In the genomic region with DNA sequence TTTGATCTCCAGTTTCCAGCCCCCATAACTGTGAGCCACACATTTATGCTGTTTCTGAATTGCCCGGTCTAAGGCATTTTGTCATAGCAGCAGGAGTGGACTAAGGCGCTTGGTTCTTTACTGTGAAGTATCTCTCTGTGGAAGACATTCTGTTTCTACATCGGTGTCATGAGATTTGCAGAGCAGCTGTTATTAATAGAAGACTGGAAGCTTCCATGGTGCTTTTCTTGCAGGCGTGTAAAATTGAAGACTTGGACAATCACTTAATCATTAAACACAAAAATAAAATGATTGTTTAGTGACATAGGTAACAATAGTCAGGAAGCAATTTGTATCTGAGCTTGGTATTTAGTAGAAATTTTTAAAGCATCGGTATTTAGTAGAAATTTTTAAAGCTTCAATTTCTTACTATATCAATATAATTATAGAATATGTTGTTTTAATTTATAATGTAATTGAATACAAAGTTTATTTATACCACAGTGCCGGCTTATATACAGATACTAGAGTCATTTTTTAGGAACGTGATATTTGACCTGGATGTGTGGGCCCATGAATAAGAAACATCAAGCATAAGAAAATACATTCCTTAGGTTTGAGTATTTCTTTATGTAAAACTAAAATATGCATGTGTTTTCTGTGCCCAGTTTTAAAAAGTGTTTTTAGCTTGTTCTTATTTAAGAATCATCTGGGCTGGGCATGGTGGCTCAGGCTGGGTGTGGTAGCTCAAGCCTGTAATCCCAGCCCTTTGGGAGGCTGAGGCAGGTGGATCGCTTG, we compare ENCODE assay signal across 27 cellular contexts.
"Had no signal": no experiment of that assay in that cellular context is flagged by ENCODE, and none has a peak within 500 bp of the region (broad histone marks: within the 10 kb centered on the region; RNA-seq: fewer than 3 reads in every experiment).

No MANE protein-coding gene starts in this region.

- H3K36me3 ChIP-seq: adrenal gland, ascending aorta, cardiac muscle cell, colonic mucosa, gastrocnemius medialis, left ventricle myocardium inferior, right lobe of liver, uterus had no signal

- DNase-seq: activated CD4-positive, alpha-beta T cell treated with anti-CD3 and anti-CD28 coated beads for 4 hours; activated CD4-positive, alpha-beta T cell treated with anti-CD3 and anti-CD28 coated beads, Interleukin-2, amount 50 U/mL, for 4 hours; activated naive CD4-positive, alpha-beta T cell treated with Interleukin-2 at 50 U/mL for 16 hours; activated T-cell treated with anti-CD3 and anti-CD28 coated beads for 4 hours; activated T-cell treated with anti-CD3 and anti-CD28 coated beads, Interleukin-2, amount 50 U/mL, for 72 hours; adrenal gland; cerebellar nuclear complex; colonic mucosa; dorsolateral prefrontal cortex; effector memory CD8-positive, alpha-beta T cell; erythroblast; gastrocnemius medialis; glutamatergic neuron; left ventricle myocardium inferior; mesendoderm; stimulated activated CD4-positive, alpha-beta T cell treated with anti-CD3 and anti-CD28 coated beads, Interleukin-12 subunit alpha, Interleukin-12 subunit beta, amount 100 ng/mL, for 4 hours; stimulated activated CD4-positive, alpha-beta T cell treated with anti-CD3 and anti-CD28 coated beads, Interleukin-4, amount 100 ng/mL, for 24 hours; substantia nigra; T-helper 1 cell; uterus had no signal

- H3K4me1 ChIP-seq: adrenal gland, colonic mucosa, gastrocnemius medialis, right lobe of liver, uterus had no signal

- H3K4me3 ChIP-seq: adrenal gland, ascending aorta, cardiac muscle cell, colonic mucosa, dorsolateral prefrontal cortex, gastrocnemius medialis, left ventricle myocardium inferior, lung, right lobe of liver, skin epidermis, uterus had no signal

- ATAC-seq: activated T-cell treated with anti-CD3 and anti-CD28 coated beads, Interleukin-2, amount 50 U/mL, for 72 hours; effector memory CD8-positive, alpha-beta T cell; gastrocnemius medialis; natural killer cell treated with Interleukin-12 subunit alpha and Interleukin-12 subunit beta and Interleukin-15 and Interleukin-18, amount 100 ng/mL, for 72 hours; right lobe of liver; stimulated activated effector memory CD8-positive, alpha-beta T cell treated with anti-CD3 and anti-CD28 coated beads, Interleukin-12 subunit alpha, Interleukin-12 subunit beta, amount 100 ng/mL, for 72 hours had no signal

- H3K9me3 ChIP-seq: adrenal gland, ascending aorta, colonic mucosa, gastrocnemius medialis, left ventricle myocardium inferior, right lobe of liver, uterus had no signal

- H3K27me3 ChIP-seq: adrenal gland, ascending aorta, cardiac muscle cell, colonic mucosa, right lobe of liver, uterus had no signal
